31 cellular contexts compared by ENCODE assay signal in the genomic region with DNA sequence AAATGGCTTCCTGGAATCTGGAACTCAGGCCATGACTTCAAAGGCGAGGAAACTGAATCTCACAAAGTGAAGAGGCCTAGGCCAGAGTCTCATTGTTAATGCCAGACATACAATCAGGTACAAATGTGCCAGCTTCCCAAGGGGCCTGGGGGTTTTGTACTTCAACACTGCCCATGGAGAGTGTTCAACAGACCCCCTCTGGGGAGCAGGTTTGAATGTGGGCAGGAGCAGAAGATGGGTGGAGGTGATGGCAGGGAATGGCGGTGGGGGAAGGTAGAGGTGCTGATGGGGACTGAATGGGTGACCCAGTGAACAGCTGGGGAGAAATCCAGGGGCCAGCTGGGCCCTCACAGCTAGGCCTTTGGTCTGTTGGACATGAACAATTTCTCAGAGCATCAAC. TPM values are rescaled to one million over a fixed set of nuclear protein-coding genes. Genes with fewer than 3 reads are reported as not detected.
"Had no signal": no experiment of that assay in that cellular context is flagged by ENCODE, and none has a peak within 500 bp of the region (broad histone marks: within the 10 kb centered on the region; RNA-seq: fewer than 3 reads in every experiment).

No MANE protein-coding gene starts in this region.

- H3K36me3 ChIP-seq: brain microvascular endothelial cell, esophagus squamous epithelium had no signal

- H3K27me3 ChIP-seq: brain microvascular endothelial cell, esophagus squamous epithelium had no signal

- H3K27ac ChIP-seq: brain microvascular endothelial cell, epithelial cell of prostate, esophagus squamous epithelium had no signal

- H3K4me3 ChIP-seq: esophagus squamous epithelium had no signal

- DNase-seq: activated CD4-positive, alpha-beta memory T cell treated with anti-CD3 and anti-CD28 coated beads, Interleukin-2, amount 10 ng/mL, durations not matched to agents 7 days and 5 days; activated CD4-positive, alpha-beta T cell treated with anti-CD3 and anti-CD28 coated beads for 36 hours; activated CD4-positive, alpha-beta T cell treated with anti-CD3 and anti-CD28 coated beads, Interleukin-2, amount 10 ng/mL, durations not matched to agents 24 days and 14 days; activated CD4-positive, CD25-positive, alpha-beta regulatory T cell; activated CD4-positive, CD25-positive, alpha-beta regulatory T cell treated with anti-CD3 and anti-CD28 coated beads, Interleukin-2, amount 50 U/mL, for 72 hours; activated effector memory CD4-positive, alpha-beta T cell treated with Interleukin-2 at 50 U/mL for 16 hours; activated gamma-delta T cell treated with Interleukin-2 at 50 U/mL for 16 hours; activated naive CD4-positive, alpha-beta T cell treated with anti-CD3 and anti-CD28 coated beads, Interleukin-2, amount 50 U/mL, for 16 hours; activated naive CD4-positive, alpha-beta T cell treated with Interleukin-2 at 50 U/mL for 16 hours; activated T-cell treated with anti-CD3 and anti-CD28 coated beads, Interleukin-2, amount 50 U/mL, for 4 hours; amniotic stem cell; anterior cingulate cortex; brain microvascular endothelial cell; cortex of kidney; dermis blood vessel endothelial cell; effector CD4-positive, alpha-beta T cell; effector memory CD8-positive, alpha-beta T cell; esophagus squamous epithelium; T-helper 2 cell had no signal

- ATAC-seq: activated CD4-positive, alpha-beta T cell treated with anti-CD3 and anti-CD28 coated beads for 36 hours; activated T-cell treated with anti-CD3 and anti-CD28 coated beads, Interleukin-2, amount 50 U/mL, for 4 hours; activated T-helper 17 cell treated with anti-CD3 and anti-CD28 coated beads, Interleukin-2, amount 50 U/mL, for 72 hours; effector memory CD8-positive, alpha-beta T cell had no signal

- H3K4me1 ChIP-seq: esophagus squamous epithelium had no signal

- H3K9me3 ChIP-seq: esophagus squamous epithelium had no signal

RNA-seq across cellular contexts. Expression of gene FOXI1, which starts 12.0 kb away (rescaled TPM):
- total RNA-seq: activated CD4-positive, alpha-beta memory T cell treated with anti-CD3 and anti-CD28 coated beads, Interleukin-2, amount 10 ng/mL, durations not matched to agents 7 days and 5 days; activated CD4-positive, alpha-beta T cell treated with anti-CD3 and anti-CD28 coated beads for 36 hours; activated T-cell treated with anti-CD3 and anti-CD28 coated beads, Interleukin-2, amount 50 U/mL, for 4 hours; activated T-helper 17 cell treated with anti-CD3 and anti-CD28 coated beads, Interleukin-2, amount 50 U/mL, for 72 hours; astrocyte; bronchial epithelial cell; cardiac septum; cerebellum; dermis blood vessel endothelial cell; endothelial cell of umbilical vein; esophagus squamous epithelium; fibroblast of lung; fibroblast of villous mesenchyme; frontal cortex; T-helper 1 cell treated with Interleukin-12 subunit alpha and Interleukin-12 subunit beta and Interleukin-4 antibody, amounts not matched to agents 30 ng/mL and 1 ng/mL, for 36 hours had no signal
- polyA plus RNA-seq: endothelial cell of umbilical vein, esophagus, fibroblast of lung had no signal
